ENCODE assay signal across 1 cellular context in genomic region chr1:148280831-148281572, GRCh38.
TF ChIP-seq lines count a peak whose summit lies in the region.

No MANE protein-coding gene starts in this region.

TF ChIP-seq in H1, 55 proteins besides CTCF, POLR2A, EP300 and RAD21:
- TF ChIP-seq TBP (IDR thresholded peaks at IDR 0.05; ENCODE audit: low read depth, low read length), result peak; percentile 80
TF ChIP-seq in H1: peak in this region for 1; not testable (repeated sequence) for 54.
